Comparison of ENCODE assay signal across 1 cellular context in the genomic region with DNA sequence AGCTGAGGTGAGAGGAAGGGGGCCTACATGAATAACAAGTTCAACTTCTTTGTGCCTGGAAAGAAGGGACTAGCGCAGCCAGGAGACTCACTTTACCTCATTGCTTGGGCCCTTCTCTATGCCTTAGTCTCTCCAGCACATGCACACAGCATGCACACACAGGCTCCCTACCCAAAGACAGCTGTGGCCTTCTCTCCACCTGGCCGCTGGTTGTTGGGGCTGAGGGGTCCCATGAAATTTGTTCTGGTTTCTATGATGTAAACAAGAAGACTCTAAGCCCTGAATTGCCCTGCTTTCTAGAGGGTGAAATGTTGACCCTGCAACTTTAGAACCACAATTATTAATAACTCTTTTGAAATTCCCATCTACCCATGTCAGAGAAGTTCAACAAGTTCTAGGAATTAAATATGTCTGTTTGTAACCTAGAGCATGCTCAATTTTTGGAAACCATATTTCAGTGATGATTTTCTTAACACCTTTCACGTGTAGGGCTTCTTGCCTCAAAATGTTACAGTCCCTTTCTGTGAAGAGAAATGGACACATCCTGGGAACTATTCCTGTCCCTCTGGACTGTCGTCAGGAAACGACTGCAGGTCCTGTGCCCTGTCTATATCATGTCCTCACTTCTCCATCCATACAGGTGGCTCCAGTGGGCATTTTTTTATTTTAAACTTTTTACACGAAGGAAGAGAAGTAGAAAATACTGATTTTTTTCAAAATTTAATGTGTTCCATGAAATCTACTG. TPM values are rescaled to one million over a fixed set of nuclear protein-coding genes. Genes with fewer than 3 reads are reported as not detected.
"Had no signal": no experiment of that assay in that cellular context is flagged by ENCODE, and none has a peak within 500 bp of the region (broad histone marks: within the 10 kb centered on the region; RNA-seq: fewer than 3 reads in every experiment).

No MANE protein-coding gene starts in this region.

RNA-seq across cellular contexts. Expression of a gene that starts 15.4 kb away (rescaled TPM):
- polyA plus RNA-seq: smooth muscle cell had no signal
